13 cellular contexts compared by ENCODE assay signal in the genomic region with DNA sequence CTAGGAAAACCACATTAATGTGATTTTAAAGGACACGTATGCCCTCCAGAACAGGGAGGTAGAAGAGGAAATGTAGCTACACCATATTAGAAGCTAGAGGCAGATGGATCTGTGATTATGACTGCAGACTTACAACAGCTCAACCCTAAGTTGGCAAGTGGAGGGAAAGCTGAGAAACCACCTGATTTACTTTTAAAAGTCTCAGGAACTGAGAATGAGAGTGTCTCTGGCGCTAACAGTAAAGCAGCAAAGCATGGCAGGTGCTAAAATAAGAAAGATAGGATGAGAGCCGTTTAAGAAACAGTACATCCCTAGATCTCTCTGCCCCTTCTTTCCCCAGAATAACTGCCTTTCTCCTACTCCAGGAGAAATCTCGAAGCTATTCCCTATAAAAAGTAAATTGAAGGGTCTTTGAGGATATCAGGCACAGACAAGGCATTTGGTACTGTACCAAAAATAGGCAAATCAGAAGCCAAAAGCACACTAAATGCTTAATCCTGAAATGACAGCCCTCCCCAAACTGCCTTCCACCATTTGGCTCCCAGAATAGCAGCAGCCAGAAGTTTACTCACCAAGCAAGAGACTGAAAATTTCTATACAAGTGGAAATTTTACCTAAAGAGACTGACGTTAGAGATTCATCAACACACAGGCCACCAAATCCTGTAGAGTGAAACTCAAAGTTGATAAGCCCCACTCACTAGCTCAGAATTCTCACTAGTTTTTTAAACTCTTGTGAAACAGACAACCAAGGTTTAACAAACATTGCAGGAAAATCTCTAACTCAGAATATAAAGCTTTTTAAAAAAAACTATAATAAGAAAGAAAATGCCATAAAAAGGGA. TPM values are rescaled to one million over a fixed set of nuclear protein-coding genes. Genes with fewer than 3 reads are reported as not detected.
A peak's percentile ranks its signal among the peaks of the same experiment; 100 is the strongest.
DNase-seq lines count a peak whose midpoint lies in the region; ATAC-seq, FAIRE-seq and TF ChIP-seq lines count a peak whose summit lies in the region.
"Had no signal": no experiment of that assay in that cellular context is flagged by ENCODE, and none has a peak within 500 bp of the region (broad histone marks: within the 10 kb centered on the region; RNA-seq: fewer than 3 reads in every experiment).

No MANE protein-coding gene starts in this region.

- peak overlapping the region; percentile 28; the same call in 1 of the 2 replicates for H3K4me2 ChIP-seq in OCI-LY1 (ENCODE audit: low read length)
- H3K4me2 ChIP-seq in neuronal stem cell (ENCODE audit: insufficient read depth, low read length, poor library complexity, severe bottlenecking): no peak overlapping the region

- DNase-seq in GM12891 (ENCODE audit: insufficient read length, low spot score) (peak; percentile 29), neuronal stem cell (ENCODE audit: low spot score) (no peak), NCI-H82 (lab: John Stamatoyannopoulos, UW) (no peak), midbrain (lab: John Stamatoyannopoulos, UW) (no peak)
- no peak for DNase-seq in activated CD4-positive, alpha-beta T cell treated with anti-CD3 and anti-CD28 coated beads, Interleukin-2, amount 10 ng/mL, durations not matched to agents 7 days and 5 days
- DNase-seq: activated CD8-positive, alpha-beta T cell treated with anti-CD3 and anti-CD28 coated beads for 36 hours; activated gamma-delta T cell treated with Interleukin-2 at 50 U/mL for 16 hours; NCI-H1092; NCI-H446 treated with DMSO at 0.1 percent for 48 hours; RPMI8226; T-helper 9 cell had no signal

- no peak overlapping the region for H3K4ac ChIP-seq in neuronal stem cell (ENCODE audit: low read length)

- H2BK12ac ChIP-seq in neuronal stem cell (ENCODE audit: low read length): no peak overlapping the region

- H3K9me2 ChIP-seq in OCI-LY1 (ENCODE audit: low read depth, low read length): no peaks in the 10 kb centered on the region

- H3K23ac ChIP-seq in neuronal stem cell (ENCODE audit: low read depth, low read length, poor library complexity): no peak overlapping the region

- no peaks in the 10 kb centered on the region for H3K79me1 ChIP-seq in neuronal stem cell (ENCODE audit: low read depth, low read length)

- no peaks in the 10 kb centered on the region for H3K9me3 ChIP-seq in OCI-LY1 (ENCODE audit: low read length)
- H3K9me3 ChIP-seq in neuronal stem cell (replicated peaks in 1 of 2; ENCODE audit: control insufficient read depth in 2 of 2, insufficient read depth in 1 of 2, low read depth in 1 of 2, low read length in 2 of 2): no peaks in the 10 kb centered on the region

- H3K36me3 Mint-ChIP-seq in activated CD4-positive, alpha-beta T cell treated with anti-CD3 and anti-CD28 coated beads, Interleukin-2, amount 10 ng/mL, durations not matched to agents 7 days and 5 days (ENCODE audit: low read depth): peaks cover 8% of the 10 kb centered on the region

- H3K27ac ChIP-seq in OCI-LY1 (ENCODE audit: low read depth, low read length, poor library complexity, severe bottlenecking): no peak overlapping the region
- H3K27ac ChIP-seq in neuronal stem cell (replicated peaks; ENCODE audit: low read length): no peak overlapping the region

- no peak overlapping the region for H4K91ac ChIP-seq in neuronal stem cell (ENCODE audit: low read depth, low read length, poor library complexity)

- no peak overlapping the region for H2BK5ac ChIP-seq in neuronal stem cell (ENCODE audit: low read length)

- no peak overlapping the region for H3K14ac ChIP-seq in neuronal stem cell (ENCODE audit: low read length)

- H2AK5ac ChIP-seq in neuronal stem cell (ENCODE audit: low read depth, low read length): no peak overlapping the region

- no peaks in the 10 kb centered on the region for H3F3A ChIP-seq in OCI-LY1 (ENCODE audit: insufficient read depth, low read length)

- no peaks in the 10 kb centered on the region for H3K79me2 ChIP-seq in OCI-LY1 (ENCODE audit: insufficient read depth, low read length)

- no peak overlapping the region for H2BK120ac ChIP-seq in neuronal stem cell (ENCODE audit: low read depth, low read length)

- peak; percentile 55 for ATAC-seq in GM21367 (IDR thresholded peaks at IDR 0.05; ENCODE audit: unreplicated experiment)
- ATAC-seq: activated CD8-positive, alpha-beta T cell treated with anti-CD3 and anti-CD28 coated beads for 36 hours had no signal

- no peaks in the 10 kb centered on the region for H3K27me3 ChIP-seq in OCI-LY1 (ENCODE audit: insufficient read depth, low read length)
- peaks cover 0 to 14% (median 0%) of the 10 kb centered on the region in 3 experiments for H3K27me3 ChIP-seq in neuronal stem cell (ENCODE audit: control insufficient read depth in 3 of 3, insufficient read depth in 3 of 3, low read depth in 1 of 3, low read length in 3 of 3)

- H3K4me1 Mint-ChIP-seq in activated CD4-positive, alpha-beta T cell treated with anti-CD3 and anti-CD28 coated beads, Interleukin-2, amount 10 ng/mL, durations not matched to agents 7 days and 5 days: peaks cover 37% of the 10 kb centered on the region

- peaks cover 11% of the 10 kb centered on the region for H3K27me3 Mint-ChIP-seq in activated CD4-positive, alpha-beta T cell treated with anti-CD3 and anti-CD28 coated beads, Interleukin-2, amount 10 ng/mL, durations not matched to agents 7 days and 5 days

- H3K36me3 ChIP-seq in OCI-LY1 (ENCODE audit: insufficient read depth, low read length) (no peaks in the 10 kb centered on the region), neuronal stem cell (replicated peaks in 1 of 2; ENCODE audit: control insufficient read depth in 2 of 2, insufficient read depth in 2 of 2, low read length in 2 of 2) (no peaks in the 10 kb centered on the region)

- no peak overlapping the region for H3K18ac ChIP-seq in neuronal stem cell (ENCODE audit: low read length)

- H3K9ac ChIP-seq in OCI-LY1 (ENCODE audit: low read length) (no peak overlapping the region), neuronal stem cell (ENCODE audit: low read depth, low read length, poor library complexity) (no peak overlapping the region)

- no peak for TF ChIP-seq CTCF in OCI-LY1 (IDR thresholded peaks at IDR 0.05; ENCODE audit: low read length)

- peaks cover 3% of the 10 kb centered on the region for H3K9me3 Mint-ChIP-seq in activated CD4-positive, alpha-beta T cell treated with anti-CD3 and anti-CD28 coated beads, Interleukin-2, amount 10 ng/mL, durations not matched to agents 7 days and 5 days
- H3K9me3 Mint-ChIP-seq: activated CD8-positive, alpha-beta T cell treated with anti-CD3 and anti-CD28 coated beads for 36 hours had no signal

- peak overlapping the region; percentile 7 for H3K4me3 ChIP-seq in OCI-LY1 (ENCODE audit: low read depth, low read length, poor library complexity, severe bottlenecking)
- no peak overlapping the region for H3K4me3 ChIP-seq in neuronal stem cell (ENCODE audit: low read length in 2 of 2)

- peaks cover 13% of the 10 kb centered on the region for H3K4me1 ChIP-seq in OCI-LY1 (ENCODE audit: insufficient read depth, low read length, severe bottlenecking)
- no peaks in the 10 kb centered on the region for H3K4me1 ChIP-seq in neuronal stem cell (ENCODE audit: control insufficient read depth in 2 of 2, insufficient read depth in 1 of 2, low read depth in 1 of 2, low read length in 2 of 2)

- no peak overlapping the region for H3K4me3 Mint-ChIP-seq in activated CD4-positive, alpha-beta T cell treated with anti-CD3 and anti-CD28 coated beads, Interleukin-2, amount 10 ng/mL, durations not matched to agents 7 days and 5 days
- H3K4me3 Mint-ChIP-seq: activated CD8-positive, alpha-beta T cell treated with anti-CD3 and anti-CD28 coated beads for 36 hours had no signal

- no peak for TF ChIP-seq POLR2A in GM12891 (IDR thresholded peaks at IDR 0.05; ENCODE audit: low read depth, low read length)

- CTCF ChIA-PET in activated CD4-positive, alpha-beta T cell treated with anti-CD3 and anti-CD28 coated beads, Interleukin-2, amount 10 ng/mL, durations not matched to agents 7 days and 5 days (lab: Charles Lee): interaction anchor here (1.4 to 1.9 kb wide), 2 partner anchors 18 to 21 kb away, joined by 3 to 5 read pairs; no protein-coding TSS in a partner anchor

- no peaks in the 10 kb centered on the region for H4K20me1 ChIP-seq in OCI-LY1 (ENCODE audit: insufficient read depth, low read length)

- no CpG with 5 or more reads among the region's 5 CpGs for WGBS in neuronal stem cell (ENCODE audit: extremely low coverage in 2 of 2, insufficient read length in 2 of 2, insufficient replicate concordance in 1 of 2), 2 donors

- H3K27ac Mint-ChIP-seq in activated CD4-positive, alpha-beta T cell treated with anti-CD3 and anti-CD28 coated beads, Interleukin-2, amount 10 ng/mL, durations not matched to agents 7 days and 5 days: no peak overlapping the region
- H3K27ac Mint-ChIP-seq: activated CD8-positive, alpha-beta T cell treated with anti-CD3 and anti-CD28 coated beads for 36 hours had no signal

- POLR2A ChIA-PET in activated CD4-positive, alpha-beta T cell treated with anti-CD3 and anti-CD28 coated beads, Interleukin-2, amount 10 ng/mL, durations not matched to agents 7 days and 5 days (lab: Charles Lee): no interaction called here

- no peak overlapping the region for H4K8ac ChIP-seq in neuronal stem cell (ENCODE audit: low read depth, low read length)

- H2AFZ ChIP-seq in OCI-LY1 (ENCODE audit: low read length): no peak overlapping the region
- peak overlapping the region; percentile 51 for H2AFZ ChIP-seq in neuronal stem cell (ENCODE audit: low read length)

- FAIRE-seq in GM12891 (lab: Jason Lieb, UNC): peak; percentile 87

- H2BK15ac ChIP-seq in neuronal stem cell (ENCODE audit: low read length): no peak overlapping the region

TF ChIP-seq in GM12891, 5 proteins besides CTCF, POLR2A, EP300 and RAD21:
- TF ChIP-seq SPI1 (IDR thresholded peaks at IDR 0.05; ENCODE audit: low read depth, low read length): peak; percentile 44
- TF ChIP-seq POU2F2 (IDR thresholded peaks at IDR 0.05; ENCODE audit: low read depth, low read length): no peak

RNA-seq across cellular contexts. Expression of gene PARP14, which starts 34.3 kb away (rescaled TPM):
- polyA plus RNA-seq in GM12891 (2012; ENCODE audit: low read depth, missing spikeins): 24.6 TPM
- polyA plus RNA-seq in neuronal stem cell (2013, experiment 1 of 2): 0.71 TPM
- polyA plus RNA-seq in neuronal stem cell (2013, experiment 2 of 2): 0.89 TPM
- total RNA-seq in activated CD4-positive, alpha-beta T cell treated with anti-CD3 and anti-CD28 coated beads, Interleukin-2, amount 10 ng/mL, durations not matched to agents 7 days and 5 days: 100 to 1,000 TPM; 147 to 158 TPM
